ENCODE assay signal across 3 cellular contexts in the genomic region with DNA sequence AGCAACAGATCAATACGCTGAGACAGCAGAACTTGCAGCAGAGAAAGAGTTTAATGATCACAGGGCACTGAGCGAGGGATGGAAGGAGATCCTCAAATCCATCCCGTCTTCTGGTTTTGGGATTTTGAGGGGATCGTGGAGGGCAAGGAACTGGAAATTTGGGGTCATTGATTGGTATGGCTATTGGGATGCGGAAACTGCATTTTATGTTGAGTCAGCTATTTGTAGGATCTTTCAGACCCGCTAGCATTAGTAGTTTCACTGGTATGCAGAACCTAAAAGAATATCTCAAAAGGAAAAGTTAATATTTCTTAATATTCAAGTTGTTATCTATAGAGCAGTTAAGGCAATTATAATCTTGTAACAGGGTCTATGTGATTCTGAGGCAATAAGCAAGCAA.
A peak's percentile ranks its signal among the peaks of the same experiment; 100 is the strongest.
TF ChIP-seq lines count a peak whose summit lies in the region.

No MANE protein-coding gene starts in this region.

TF ChIP-seq in A549, 52 proteins besides CTCF, POLR2A, EP300 and RAD21:
- TF ChIP-seq, protein P1, sequence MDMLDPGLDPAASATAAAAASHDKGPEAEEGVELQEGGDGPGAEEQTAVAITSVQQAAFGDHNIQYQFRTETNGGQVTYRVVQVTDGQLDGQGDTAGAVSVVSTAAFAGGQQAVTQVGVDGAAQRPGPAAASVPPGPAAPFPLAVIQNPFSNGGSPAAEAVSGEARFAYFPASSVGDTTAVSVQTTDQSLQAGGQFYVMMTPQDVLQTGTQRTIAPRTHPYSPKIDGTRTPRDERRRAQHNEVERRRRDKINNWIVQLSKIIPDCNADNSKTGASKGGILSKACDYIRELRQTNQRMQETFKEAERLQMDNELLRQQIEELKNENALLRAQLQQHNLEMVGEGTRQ (IDR thresholded peaks at IDR 0.05): no peak
- TF ChIP-seq HDAC2 (IDR thresholded peaks at IDR 0.05) (no peak), MYC (IDR thresholded peaks at IDR 0.05; ENCODE audit: borderline replicate concordance, low read length) (no peak), MAFK (IDR thresholded peaks at IDR 0.05; ENCODE audit: partially characterized antibody) (peak; percentile 91)

TF ChIP-seq in IMR-90, 13 proteins besides CTCF, POLR2A, EP300 and RAD21:
- TF ChIP-seq RCOR1 (IDR thresholded peaks at IDR 0.05; ENCODE audit: insufficient replicate concordance, low read length) (no peak), FOS (IDR thresholded peaks at IDR 0.05; ENCODE audit: low read depth, low read length) (no peak), MAFK (IDR thresholded peaks at IDR 0.05; ENCODE audit: low read depth, low read length) (peak; percentile 95), CEBPB (IDR thresholded peaks at IDR 0.05; ENCODE audit: low read depth, low read length) (no peak)
- TF ChIP-seq, protein P2, sequence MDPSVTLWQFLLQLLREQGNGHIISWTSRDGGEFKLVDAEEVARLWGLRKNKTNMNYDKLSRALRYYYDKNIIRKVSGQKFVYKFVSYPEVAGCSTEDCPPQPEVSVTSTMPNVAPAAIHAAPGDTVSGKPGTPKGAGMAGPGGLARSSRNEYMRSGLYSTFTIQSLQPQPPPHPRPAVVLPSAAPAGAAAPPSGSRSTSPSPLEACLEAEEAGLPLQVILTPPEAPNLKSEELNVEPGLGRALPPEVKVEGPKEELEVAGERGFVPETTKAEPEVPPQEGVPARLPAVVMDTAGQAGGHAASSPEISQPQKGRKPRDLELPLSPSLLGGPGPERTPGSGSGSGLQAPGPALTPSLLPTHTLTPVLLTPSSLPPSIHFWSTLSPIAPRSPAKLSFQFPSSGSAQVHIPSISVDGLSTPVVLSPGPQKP (IDR thresholded peaks at IDR 0.05; ENCODE audit: borderline replicate concordance, low read depth, low read length): no peak

TF ChIP-seq in H1, 55 proteins besides CTCF, POLR2A, EP300 and RAD21:
- TF ChIP-seq MAFK (IDR thresholded peaks at IDR 0.05; ENCODE audit: low read depth, low read length) (peak; percentile 90), CREB1 (IDR thresholded peaks at IDR 0.05) (no peak)
